8 cellular contexts compared by ENCODE assay signal in genomic region chr9:35102465-35102768, GRCh38. TPM values are rescaled to one million over a fixed set of nuclear protein-coding genes. Genes with fewer than 3 reads are reported as not detected.
DNase-seq lines count a peak whose midpoint lies in the region; ATAC-seq, FAIRE-seq and TF ChIP-seq lines count a peak whose summit lies in the region.

No MANE protein-coding gene starts in this region.

- no peak for TF ChIP-seq POLR2A in H54 (IDR thresholded peaks at IDR 0.05; ENCODE audit: low read depth, low read length)

- no peak for FAIRE-seq in H54 (lab: Jason Lieb, UNC)

- WGBS in ectodermal cell, 2 experiments: 8 to 9% methylated on average over 10 of the region's 10 CpGs

- H3K9ac ChIP-seq in MM.1S (ENCODE audit: low read length): peak overlapping the region; percentile 93

- H3K36me3 Mint-ChIP-seq in naive thymus-derived CD8-positive, alpha-beta T cell: peaks cover 0 to 41% (median 11%) of the 10 kb centered on the region in 3 donors

- peaks cover 23% of the 10 kb centered on the region for H3K79me2 ChIP-seq in MM.1S (ENCODE audit: low read length)

- peak; percentile 21 for ATAC-seq in GM19324 (IDR thresholded peaks at IDR 0.05; ENCODE audit: low FRiP score, unreplicated experiment)
- peak in 1 of 2 donors; percentile 13 for ATAC-seq in naive thymus-derived CD8-positive, alpha-beta T cell

- no peaks in the 10 kb centered on the region for H3K9me3 Mint-ChIP-seq in naive thymus-derived CD8-positive, alpha-beta T cell

- peak overlapping the region; percentile 83; the same call in 1 of the 2 replicates for H3K27ac ChIP-seq in MM.1S (ENCODE audit: low read length)
- peak overlapping the region; percentile 6 for H3K27ac ChIP-seq in ectodermal cell (ENCODE audit: insufficient read depth, low read depth, low read length, poor library complexity, severe bottlenecking)

- H3K4me3 Mint-ChIP-seq in naive thymus-derived CD8-positive, alpha-beta T cell: peak overlapping the region; percentile 88 to 97 (median 93)

- H3K36me3 ChIP-seq in MM.1S (replicated peaks; ENCODE audit: insufficient read depth, low read length): 0 out of 2 replicates have a peak, but pooled peaks cover 4% of the 10 kb centered on the region
- H3K36me3 ChIP-seq in ectodermal cell (ENCODE audit: control insufficient read depth, insufficient read depth, low read length): peaks cover 42% of the 10 kb centered on the region

- no peaks in the 10 kb centered on the region for H3K27me3 ChIP-seq in MM.1S (replicated peaks; ENCODE audit: insufficient read depth, low read length)
- no peaks in the 10 kb centered on the region for H3K27me3 ChIP-seq in ectodermal cell (ENCODE audit: control insufficient read depth, insufficient read depth, low read length, poor library complexity, severe bottlenecking)

- in situ Hi-C loops in KBM-7 (cut with MboI; ENCODE audit: low pct_unique_long_range_greater_than_20kb, low sequenced_read_pairs): loop anchor here (25.0 kb wide), 1 partner anchor 360 kb away; no protein-coding TSS in a partner anchor

- TF ChIP-seq CTCF in MM.1S (IDR thresholded peaks at IDR 0.05; ENCODE audit: low read length): no peak

- peak overlapping the region; percentile 82 for H3K4me2 ChIP-seq in MM.1S (ENCODE audit: low read depth, low read length)

- no peaks in the 10 kb centered on the region for H4K20me1 ChIP-seq in MM.1S (ENCODE audit: insufficient read depth, low read length)

- H3K27me3 Mint-ChIP-seq in naive thymus-derived CD8-positive, alpha-beta T cell: no peaks in the 10 kb centered on the region

- H3K9me3 ChIP-seq in MM.1S (replicated peaks; ENCODE audit: insufficient read depth, low read length) (no peaks in the 10 kb centered on the region), ectodermal cell (ENCODE audit: control insufficient read depth, low read length) (no peaks in the 10 kb centered on the region)

- H3K4me1 Mint-ChIP-seq in naive thymus-derived CD8-positive, alpha-beta T cell: peaks cover 20 to 44% (median 34%) of the 10 kb centered on the region in 4 donors

- H3K4me1 ChIP-seq in MM.1S (ENCODE audit: low read length) (peaks cover 11% of the 10 kb centered on the region), ectodermal cell (ENCODE audit: control insufficient read depth, insufficient read depth, low read length) (peaks cover 18% of the 10 kb centered on the region)

- H3K4me3 ChIP-seq in MM.1S (ENCODE audit: low read length) (peak overlapping the region; percentile 86), ectodermal cell (ENCODE audit: insufficient read depth, low read depth, low read length) (peak overlapping the region; percentile 51)

- H3F3A ChIP-seq in MM.1S (ENCODE audit: insufficient read depth, low read length): peaks cover 10% of the 10 kb centered on the region; the same call in 1 of the 2 replicates

- DNase-seq in MM.1S (no peak), KBM-7 (no peak), H54 (ENCODE audit: insufficient read length, low spot score) (no peak), COLO829 (ENCODE audit: low spot score) (no peak), NCI-H1048 (lab: John Stamatoyannopoulos, UW) (no peak)
- no peak for DNase-seq in naive thymus-derived CD8-positive, alpha-beta T cell

- H3K27ac Mint-ChIP-seq in naive thymus-derived CD8-positive, alpha-beta T cell: peak overlapping the region; percentile 95 to 100 (median 99)

- H2AFZ ChIP-seq in MM.1S (ENCODE audit: low read length): peak overlapping the region; percentile 59

- H3K9me2 ChIP-seq in MM.1S (replicated peaks; ENCODE audit: insufficient read depth, low read length): no peaks in the 10 kb centered on the region

- POLR2A ChIA-PET in naive thymus-derived CD8-positive, alpha-beta T cell (lab: Charles Lee): interaction anchor here (0.9 to 4.4 kb wide), 5 partner anchors 9 to 30 kb away, joined by 3 to 30 read pairs (median 28); partner anchors contain the start of genes ATOSB, FANCG and VCP

RNA-seq across cellular contexts. Expression of gene STOML2, which starts 0.5 kb away (rescaled TPM):
- 173 TPM for polyA plus RNA-seq in ectodermal cell (2013, experiment 1 of 4)
- 163 TPM for polyA plus RNA-seq in ectodermal cell (2013, experiment 2 of 4)
- polyA plus RNA-seq in ectodermal cell (2013, experiment 3 of 4): 129 TPM
- 148 TPM for polyA plus RNA-seq in ectodermal cell (2013, experiment 4 of 4)
- total RNA-seq in naive thymus-derived CD8-positive, alpha-beta T cell: 10 to 100 TPM; 47.3 to 53.0 TPM
- 10 to 100 TPM; 86.7 to 93.9 (median 88.9) TPM for polyA plus RNA-seq in naive thymus-derived CD8-positive, alpha-beta T cell

RNA-seq across cellular contexts. Expression of gene PIGO, which starts 6.0 kb away (rescaled TPM):
- polyA plus RNA-seq in ectodermal cell (2013, experiment 1 of 4): 21.6 TPM
- 19.7 TPM for polyA plus RNA-seq in ectodermal cell (2013, experiment 2 of 4)
- polyA plus RNA-seq in ectodermal cell (2013, experiment 3 of 4): 17.9 TPM
- polyA plus RNA-seq in ectodermal cell (2013, experiment 4 of 4): 19.7 TPM
- total RNA-seq in naive thymus-derived CD8-positive, alpha-beta T cell: 10 to 100 TPM; 32.6 to 36.1 TPM
- polyA plus RNA-seq in naive thymus-derived CD8-positive, alpha-beta T cell: 10 to 100 TPM; 23.0 to 26.2 (median 23.3) TPM

RNA-seq across cellular contexts. Expression of gene ATOSB, which starts 13.2 kb away (rescaled TPM):
- 19.9 TPM for polyA plus RNA-seq in ectodermal cell (2013, experiment 1 of 4)
- polyA plus RNA-seq in ectodermal cell (2013, experiment 2 of 4): 17.4 TPM
- polyA plus RNA-seq in ectodermal cell (2013, experiment 3 of 4): 16.0 TPM
- polyA plus RNA-seq in ectodermal cell (2013, experiment 4 of 4): 18.7 TPM
- 1 to 10 TPM; 5.4 to 5.7 TPM for total RNA-seq in naive thymus-derived CD8-positive, alpha-beta T cell
- polyA plus RNA-seq in naive thymus-derived CD8-positive, alpha-beta T cell: 1 to 10 TPM; 1.6 to 2.9 (median 2.6) TPM

RNA-seq across cellular contexts. Expression of gene FANCG, which starts 22.7 kb away (rescaled TPM):
- polyA plus RNA-seq in ectodermal cell (2013, experiment 1 of 4): 80.4 TPM
- 86.7 TPM for polyA plus RNA-seq in ectodermal cell (2013, experiment 2 of 4)
- 56.1 TPM for polyA plus RNA-seq in ectodermal cell (2013, experiment 3 of 4)
- polyA plus RNA-seq in ectodermal cell (2013, experiment 4 of 4): 67.0 TPM
- total RNA-seq in naive thymus-derived CD8-positive, alpha-beta T cell: 10 to 100 TPM; 23.6 to 27.9 TPM
- 1 to 10 TPM; 4.4 to 9.3 (median 5.9) TPM for polyA plus RNA-seq in naive thymus-derived CD8-positive, alpha-beta T cell

RNA-seq across cellular contexts. Expression of gene VCP, which starts 30.0 kb away (rescaled TPM):
- polyA plus RNA-seq in ectodermal cell (2013, experiment 1 of 4): 310 TPM
- polyA plus RNA-seq in ectodermal cell (2013, experiment 2 of 4): 337 TPM
- 217 TPM for polyA plus RNA-seq in ectodermal cell (2013, experiment 3 of 4)
- 273 TPM for polyA plus RNA-seq in ectodermal cell (2013, experiment 4 of 4)
- 100 to 1,000 TPM; 172 to 177 TPM for total RNA-seq in naive thymus-derived CD8-positive, alpha-beta T cell
- 100 to 1,000 TPM; 136 to 152 (median 142) TPM for polyA plus RNA-seq in naive thymus-derived CD8-positive, alpha-beta T cell
